9 cellular contexts compared by ENCODE assay signal in the genomic region with DNA sequence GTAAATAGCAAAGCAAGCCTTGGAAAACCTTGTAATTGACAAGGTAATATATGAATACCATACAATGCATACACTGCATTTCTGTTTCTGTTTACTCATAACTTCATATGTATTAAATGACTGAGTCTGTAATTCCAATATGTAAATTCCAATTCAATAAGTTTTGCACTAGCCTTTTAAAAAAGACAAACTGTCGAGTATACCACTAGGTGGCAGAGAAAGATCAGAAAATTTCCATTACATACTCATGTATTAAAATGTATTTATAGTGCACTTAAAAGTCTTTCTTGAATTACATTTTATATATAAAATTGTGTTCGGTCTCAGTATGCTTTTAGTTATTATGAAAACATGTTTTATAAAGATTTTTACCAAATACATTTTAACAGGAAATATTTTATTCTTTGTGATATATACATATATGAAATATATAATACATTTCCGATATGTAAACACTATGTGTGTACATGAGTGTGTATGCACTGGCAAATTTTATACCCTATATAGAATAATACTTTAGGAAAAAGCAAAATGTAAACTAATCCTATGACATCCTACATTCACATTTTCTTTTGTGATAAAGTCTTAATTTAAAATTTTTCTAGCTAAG.
DNase-seq lines count a peak whose midpoint lies in the region; ATAC-seq and TF ChIP-seq lines count a peak whose summit lies in the region.
"Had no signal": no experiment of that assay in that cellular context is flagged by ENCODE, and none has a peak within 500 bp of the region (broad histone marks: within the 10 kb centered on the region; RNA-seq: fewer than 3 reads in every experiment).

No MANE protein-coding gene starts in this region.

- no peaks in the 10 kb centered on the region for H3K36me3 ChIP-seq in Caco-2 (ENCODE audit: control insufficient read depth, insufficient read depth, low read length)
- no peaks in the 10 kb centered on the region for H3K36me3 ChIP-seq in uterus

- H3K9me3 ChIP-seq in Caco-2: no peaks in the 10 kb centered on the region
- H3K9me3 ChIP-seq in uterus: no peaks in the 10 kb centered on the region

- TF ChIP-seq CTCF in Caco-2 (IDR thresholded peaks at IDR 0.05; ENCODE audit: insufficient read depth in 1 of 2, low read depth in 1 of 2, low read length in 1 of 2, severe bottlenecking in 1 of 2, unreplicated experiment in 1 of 2) (peak; percentile 35 to 56), uterus (IDR thresholded peaks at IDR 0.05) (peak; percentile 21 to 57 (median 50))

- H3K27ac Mint-ChIP-seq in Caco-2 (ENCODE audit: unreplicated experiment): no peak overlapping the region

- H3K27ac ChIP-seq in uterus: no peak overlapping the region
- H3K27ac ChIP-seq: epithelial cell of prostate had no signal

- POLR2A ChIA-PET in Caco-2 (lab: Charles Lee): no interaction called here

- no peaks in the 10 kb centered on the region for H3K27me3 Mint-ChIP-seq in Caco-2 (ENCODE audit: insufficient read depth, unreplicated experiment)

- ATAC-seq in HG03354 (IDR thresholded peaks at IDR 0.05; ENCODE audit: poor library complexity, severe bottlenecking, unreplicated experiment): no peak
- ATAC-seq in left ventricle myocardium superior: no peak

- BruUV-seq in Caco-2 (replicated peaks; lab: Mats Ljungman, UMichigan): no TSS peak

- DNase-seq in Caco-2 (peak in 1 of 2 experiments; percentile 7), HT-29 (ENCODE audit: low spot score) (peak; percentile 19), RPMI8226 (peak; percentile 23), fibroblast of the conjunctiva (ENCODE audit: low read depth) (peak; percentile 31), uterus (no peak), left ventricle myocardium superior (no peak)
- DNase-seq in activated effector memory CD4-positive, alpha-beta T cell treated with anti-CD3 and anti-CD28 coated beads, Interleukin-2, amount 50 U/mL, for 16 hours: no peak

- no peaks in the 10 kb centered on the region for H3K4me1 ChIP-seq in Caco-2
- H3K4me1 ChIP-seq in uterus: peaks cover 0 to 4% of the 10 kb centered on the region in 2 donors

- TF ChIP-seq POLR2A in uterus (IDR thresholded peaks at IDR 0.05): no peak

- H3K9me3 Mint-ChIP-seq in Caco-2 (ENCODE audit: unreplicated experiment): no peaks in the 10 kb centered on the region

- CTCF ChIA-PET in Caco-2 (lab: Charles Lee): interaction anchor here (1.0 kb wide), 1 partner anchor 309 kb away, joined by 4 read pairs; no protein-coding TSS in a partner anchor

- H3K4me3 ChIP-seq in Caco-2 (ENCODE audit: low read depth, low read length): no peak overlapping the region
- no peak overlapping the region for H3K4me3 ChIP-seq in uterus

- intact Hi-C loops in Caco-2 (cut with micrococcal nuclease; ENCODE audit: unreplicated experiment) (loop anchor here (1.0 to 10.0 kb wide), 5 partner anchors 72 to 394 kb away; no protein-coding TSS in a partner anchor), uterus (cut with DNase I; ENCODE audit: low total_unique reads) (no loop called here), left ventricle myocardium superior (cut with micrococcal nuclease) (loop anchor here (5.0 kb wide), 1 partner anchor 393 kb away; no protein-coding TSS in a partner anchor)

- no peak overlapping the region for H3K4me3 Mint-ChIP-seq in Caco-2 (ENCODE audit: unreplicated experiment)

- no peaks in the 10 kb centered on the region for H3K36me3 Mint-ChIP-seq in Caco-2 (ENCODE audit: insufficient read depth, unreplicated experiment)

- H3K27me3 ChIP-seq in Caco-2 (replicated peaks; ENCODE audit: control insufficient read depth, insufficient read depth, low read length) (no peaks in the 10 kb centered on the region; the same call in 1 of the 2 replicates), uterus (no peaks in the 10 kb centered on the region)

- peaks cover 4% of the 10 kb centered on the region for H3K4me1 Mint-ChIP-seq in Caco-2 (ENCODE audit: low read depth, unreplicated experiment)

Comparison
In these comparisons a context has a peak if more than half of its experiments do, and no peak if none do; other contexts are left out.
1. DNase-seq: peak in HT-29 (single experiment), RPMI8226 (single experiment) and fibroblast of the conjunctiva (single experiment); none in uterus (0 of 2), activated effector memory CD4-positive, alpha-beta T cell treated with anti-CD3 and anti-CD28 coated beads, Interleukin-2, amount 50 U/mL, for 16 hours (single experiment) and left ventricle myocardium superior (single experiment).